8 cellular contexts compared by ENCODE assay signal in genomic region chr6:43773050-43773956, GRCh38. TPM values are rescaled to one million over a fixed set of nuclear protein-coding genes. Genes with fewer than 3 reads are reported as not detected.
DNase-seq lines count a peak whose midpoint lies in the region; TF ChIP-seq lines count a peak whose summit lies in the region.

No MANE protein-coding gene starts in this region.

- DNase-seq in NK-92 treated with Interleukin-12 subunit alpha and Interleukin-12 subunit beta, amount 100 ng/mL, for 24 hours (lab: John Stamatoyannopoulos, UW): peak; percentile 28
- no peak for DNase-seq in NK-92 (lab: John Stamatoyannopoulos, UW; ENCODE audit: unreplicated experiment)
- peak in 4 of 5 experiments; percentile 17 to 61 (median 24) for DNase-seq in T-helper 2 cell
- DNase-seq in breast epithelium (ENCODE audit: low spot score in 2 of 2): peak in 1 of 2 donors; percentile 27
- peak; percentile 75 for DNase-seq in kidney tubule cell (ENCODE audit: low spot score)
- DNase-seq in stimulated activated CD4-positive, alpha-beta T cell treated with anti-CD3 and anti-CD28 coated beads, Interleukin-4, amount 100 ng/mL, for 4 hours: peak; percentile 45 to 50
- DNase-seq in medulla oblongata (ENCODE audit: extremely low spot score): no peak

- peaks cover 0 to 38% of the 10 kb centered on the region in 2 donors for H3K4me1 ChIP-seq in breast epithelium

- H3K36me3 ChIP-seq in breast epithelium: no peaks in the 10 kb centered on the region

- TF ChIP-seq CTCF in LNCAP (IDR thresholded peaks at IDR 0.05) (peak; percentile 78), breast epithelium (IDR thresholded peaks at IDR 0.05) (peak in 2 of 3 donors; percentile 28 to 60)

- intact Hi-C loops in breast epithelium (cut with DNase I; ENCODE audit: low total_unique reads): no loop called here

- peak overlapping the region; percentile 75 to 93 (median 76) for H3K4me3 ChIP-seq in breast epithelium

- H3K27ac ChIP-seq in breast epithelium: peak overlapping the region; percentile 95 to 96

- no peaks in the 10 kb centered on the region for H3K27me3 ChIP-seq in breast epithelium

- no peaks in the 10 kb centered on the region for H3K9me3 ChIP-seq in breast epithelium

- TF ChIP-seq POLR2A in breast epithelium (IDR thresholded peaks at IDR 0.05): no peak

RNA-seq across cellular contexts. Expression of gene VEGFA, which starts 3.3 kb away (rescaled TPM):
- total RNA-seq in breast epithelium: 100 to 1,000 TPM; 123 to 230 (median 132) TPM

Comparison
In these comparisons a context has a peak if more than half of its experiments do, and no peak if none do; other contexts are left out.
1. DNase-seq: peak in NK-92 treated with Interleukin-12 subunit alpha and Interleukin-12 subunit beta, amount 100 ng/mL, for 24 hours (single experiment), T-helper 2 cell (4 of 5), kidney tubule cell (single experiment) and stimulated activated CD4-positive, alpha-beta T cell treated with anti-CD3 and anti-CD28 coated beads, Interleukin-4, amount 100 ng/mL, for 4 hours (2 of 2); none in NK-92 (single experiment) and medulla oblongata (single experiment).